ENCODE assay signal across 19 cellular contexts in the genomic region with DNA sequence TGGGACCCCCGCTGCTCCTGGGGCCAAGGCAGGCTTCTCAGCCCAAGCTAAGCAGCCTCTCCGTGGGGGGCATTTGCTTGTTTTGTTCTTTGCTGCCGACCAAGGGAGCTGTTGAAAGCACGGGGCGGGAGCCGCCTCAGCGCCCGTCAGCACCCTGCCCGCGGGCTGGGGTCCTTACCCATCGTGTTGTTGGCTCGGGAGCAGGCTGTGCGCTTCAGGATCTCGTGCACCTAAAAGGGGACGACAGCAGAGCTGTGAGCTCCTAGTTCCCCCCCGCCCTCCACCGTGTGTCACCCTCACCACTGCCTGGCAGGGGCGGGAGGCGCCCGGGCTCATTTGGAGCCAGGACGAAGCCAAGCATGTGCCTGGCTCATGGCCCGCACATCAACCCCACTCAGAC.
DNase-seq lines count a peak whose midpoint lies in the region; ATAC-seq and TF ChIP-seq lines count a peak whose summit lies in the region.
"Had no signal": no experiment of that assay in that cellular context is flagged by ENCODE, and none has a peak within 500 bp of the region (broad histone marks: within the 10 kb centered on the region; RNA-seq: fewer than 3 reads in every experiment).

No MANE protein-coding gene starts in this region.

- H3K27ac Mint-ChIP-seq in WTC11, result no peak overlapping the region
- no peak overlapping the region for H3K27ac Mint-ChIP-seq in activated CD4-positive, alpha-beta memory T cell treated with anti-CD3 and anti-CD28 coated beads for 36 hours
- H3K27ac Mint-ChIP-seq: CD4-positive, alpha-beta T cell had no signal

- dilution Hi-C loops in mammary epithelial cell (cut with HindIII; ENCODE audit: low sequenced_read_pairs), result no loop called here

- no peak overlapping the region for H3K9ac ChIP-seq in mammary epithelial cell (ENCODE audit: insufficient read depth, low read length)

- H3K27me3 ChIP-seq in breast epithelium, result no peaks in the 10 kb centered on the region
- H3K27me3 ChIP-seq in mammary epithelial cell (ENCODE audit: insufficient read depth, low read length), result no peaks in the 10 kb centered on the region
- H3K27me3 ChIP-seq in aorta (ENCODE audit: control insufficient read depth in 1 of 2, insufficient read depth in 2 of 2, low read length in 1 of 2), result no peaks in the 10 kb centered on the region
- peaks cover 0 to 6% of the 10 kb centered on the region in 2 donors for H3K27me3 ChIP-seq in left lung

- peaks cover 26% of the 10 kb centered on the region for H3K9me3 Mint-ChIP-seq in WTC11
- peaks cover 11% of the 10 kb centered on the region for H3K9me3 Mint-ChIP-seq in activated CD4-positive, alpha-beta memory T cell treated with anti-CD3 and anti-CD28 coated beads for 36 hours

- CTCF ChIA-PET in mammary epithelial cell (lab: Charles Lee; ENCODE audit: low non-redundant PET), result no interaction called here
- CTCF ChIA-PET in WTC11 (lab: Charles Lee), result interaction anchor here (1.2 to 1.6 kb wide), 2 partner anchors 83 to 212 kb away, joined by 3 to 4 read pairs; no protein-coding TSS in a partner anchor
- CTCF ChIA-PET in activated CD4-positive, alpha-beta memory T cell treated with anti-CD3 and anti-CD28 coated beads for 36 hours (lab: Charles Lee), result no interaction called here

- in situ Hi-C loops in mammary epithelial cell (cut with MboI; ENCODE audit: low sequenced_read_pairs in 2 of 2), result no loop called here

- H3K4me1 Mint-ChIP-seq in WTC11, result peaks cover 26% of the 10 kb centered on the region
- no peaks in the 10 kb centered on the region for H3K4me1 Mint-ChIP-seq in activated CD4-positive, alpha-beta memory T cell treated with anti-CD3 and anti-CD28 coated beads for 36 hours (ENCODE audit: low read depth)

- DNase-seq in breast epithelium (ENCODE audit: low spot score in 2 of 2), result no peak
- no peak for DNase-seq in mammary epithelial cell
- peak; percentile 56 for DNase-seq in WTC11 (ENCODE audit: low spot score)
- DNase-seq in left lobe of liver (ENCODE audit: low spot score), result no peak
- no peak for DNase-seq in aorta
- DNase-seq in activated CD4-positive, alpha-beta memory T cell treated with anti-CD3 and anti-CD28 coated beads for 36 hours, result no peak
- no peak for DNase-seq in glomerular visceral epithelial cell (ENCODE audit: extremely low spot score)
- no peak for DNase-seq in left lung
- DNase-seq: CD4-positive, alpha-beta T cell; MM.1S; NCI-H1092; NCI-H146; NCI-H2029 treated with DMSO at 0.1 percent for 48 hours; NCI-H2171 treated with DMSO at 0.1 percent for 48 hours; NCI-H446; NCI-H526 treated with DMSO at 0.1 percent for 48 hours; NK-92 treated with Interleukin-12 subunit alpha and Interleukin-12 subunit beta, amount 100 ng/mL, for 24 hours had no signal

- H3K4me2 ChIP-seq in mammary epithelial cell (ENCODE audit: insufficient read depth, low read depth, low read length), result no peak overlapping the region

- H3K9me3 ChIP-seq in breast epithelium (peaks cover 6 to 14% of the 10 kb centered on the region in 2 donors), mammary epithelial cell (replicated peaks; ENCODE audit: insufficient read depth, low read length) (peaks cover 9% of the 10 kb centered on the region), aorta (ENCODE audit: control insufficient read depth, low read length) (peaks cover 4% of the 10 kb centered on the region), left lung (peaks cover 0 to 14% of the 10 kb centered on the region in 2 donors)

- ATAC-seq in WTC11, result peak; percentile 46; the same call in 1 of the 2 replicates
- peak; percentile 10 for ATAC-seq in left lobe of liver
- ATAC-seq in aorta (ENCODE audit: low FRiP score), result peak; percentile 33
- no peak for ATAC-seq in left lung
- ATAC-seq: HCT116, Right ventricle myocardium inferior had no signal

- no peaks in the 10 kb centered on the region for H3K4me1 ChIP-seq in breast epithelium
- no peaks in the 10 kb centered on the region for H3K4me1 ChIP-seq in mammary epithelial cell (ENCODE audit: insufficient read depth, low read length)
- no peaks in the 10 kb centered on the region for H3K4me1 ChIP-seq in aorta (ENCODE audit: control insufficient read depth in 1 of 2, insufficient read depth in 2 of 2, low read length in 2 of 2)
- no peaks in the 10 kb centered on the region for H3K4me1 ChIP-seq in left lung

- H3K4me3 ChIP-seq in breast epithelium, result peak overlapping the region in 2 of 3 donors; percentile 34 to 47
- H3K4me3 ChIP-seq in mammary epithelial cell (replicated peaks in 1 of 3; ENCODE audit: insufficient read depth in 1 of 3, low read depth in 2 of 3, low read length in 3 of 3), result no peak overlapping the region
- no peak overlapping the region for H3K4me3 ChIP-seq in aorta (ENCODE audit: low read length in 2 of 2)
- no peak overlapping the region for H3K4me3 ChIP-seq in left lung

- WGBS in mammary epithelial cell (ENCODE audit: low coverage, missing lambda C conversion rate), result 70% methylated on average over 3 of the region's 22 CpGs
- 44% methylated on average over 22 of the region's 22 CpGs for WGBS in aorta, 2 donors

- H3K4me3 Mint-ChIP-seq in WTC11, result no peak overlapping the region
- H3K4me3 Mint-ChIP-seq in activated CD4-positive, alpha-beta memory T cell treated with anti-CD3 and anti-CD28 coated beads for 36 hours, result no peak overlapping the region
- H3K4me3 Mint-ChIP-seq: CD4-positive, alpha-beta T cell had no signal

- TF ChIP-seq CTCF in breast epithelium (IDR thresholded peaks at IDR 0.05) (no peak), mammary epithelial cell (conservative IDR thresholded peaks at IDR 0.05 in 1 of 2, IDR thresholded peaks at IDR 0.05 in 1 of 2; ENCODE audit: extremely low read depth in 1 of 2, insufficient read depth in 1 of 2, low read depth in 1 of 2, low read length in 2 of 2) (no peak), WTC11 (IDR thresholded peaks at IDR 0.05) (no peak), left lung (IDR thresholded peaks at IDR 0.05) (no peak)

- H4K20me1 ChIP-seq in mammary epithelial cell (ENCODE audit: insufficient read depth, low read length), result no peaks in the 10 kb centered on the region

- no peak for TF ChIP-seq POLR2A in breast epithelium (IDR thresholded peaks at IDR 0.05)

- H3K27ac ChIP-seq in breast epithelium (no peak overlapping the region), mammary epithelial cell (ENCODE audit: insufficient read depth, low read depth, low read length) (no peak overlapping the region), aorta (ENCODE audit: low read depth in 1 of 2, low read length in 2 of 2) (no peak overlapping the region), left lung (no peak overlapping the region)

- intact Hi-C loops in breast epithelium (cut with DNase I; ENCODE audit: low total_unique reads) (no loop called here), mammary epithelial cell (cut with micrococcal nuclease) (no loop called here), aorta (cut with DNase I) (no loop called here), left lung (cut with DNase I) (no loop called here)
- intact Hi-C loops in activated CD4-positive, alpha-beta memory T cell treated with anti-CD3 and anti-CD28 coated beads for 36 hours (cut with micrococcal nuclease), result no loop called here

- no peak overlapping the region for H2AFZ ChIP-seq in mammary epithelial cell (ENCODE audit: low read depth, low read length)

- POLR2A ChIA-PET in WTC11 (lab: Charles Lee), result no interaction called here
- POLR2A ChIA-PET in activated CD4-positive, alpha-beta memory T cell treated with anti-CD3 and anti-CD28 coated beads for 36 hours (lab: Charles Lee), result no interaction called here

- peaks cover 23% of the 10 kb centered on the region for H3K36me3 Mint-ChIP-seq in WTC11
- H3K36me3 Mint-ChIP-seq in activated CD4-positive, alpha-beta memory T cell treated with anti-CD3 and anti-CD28 coated beads for 36 hours, result no peaks in the 10 kb centered on the region

- no peaks in the 10 kb centered on the region for H3K79me2 ChIP-seq in mammary epithelial cell (ENCODE audit: insufficient read depth, low read length)

- no peaks in the 10 kb centered on the region for H3K36me3 ChIP-seq in breast epithelium
- H3K36me3 ChIP-seq in mammary epithelial cell (ENCODE audit: insufficient read depth, low read length), result no peaks in the 10 kb centered on the region
- no peaks in the 10 kb centered on the region for H3K36me3 ChIP-seq in aorta (ENCODE audit: control insufficient read depth in 1 of 2, insufficient read depth in 2 of 2, low read length in 1 of 2)
- no peaks in the 10 kb centered on the region for H3K36me3 ChIP-seq in left lung

- H3K27me3 Mint-ChIP-seq in WTC11 (ENCODE audit: low read depth), result peaks cover 6% of the 10 kb centered on the region; the same call in 1 of the 2 replicates
- H3K27me3 Mint-ChIP-seq in activated CD4-positive, alpha-beta memory T cell treated with anti-CD3 and anti-CD28 coated beads for 36 hours, result peaks cover 4% of the 10 kb centered on the region

- no TSS peak for BruUV-seq in mammary epithelial cell (replicated peaks; lab: Mats Ljungman, UMichigan)

TF ChIP-seq in WTC11, 78 proteins besides CTCF, POLR2A, EP300 and RAD21 (continues in another document):
- TF ChIP-seq, protein P1, sequence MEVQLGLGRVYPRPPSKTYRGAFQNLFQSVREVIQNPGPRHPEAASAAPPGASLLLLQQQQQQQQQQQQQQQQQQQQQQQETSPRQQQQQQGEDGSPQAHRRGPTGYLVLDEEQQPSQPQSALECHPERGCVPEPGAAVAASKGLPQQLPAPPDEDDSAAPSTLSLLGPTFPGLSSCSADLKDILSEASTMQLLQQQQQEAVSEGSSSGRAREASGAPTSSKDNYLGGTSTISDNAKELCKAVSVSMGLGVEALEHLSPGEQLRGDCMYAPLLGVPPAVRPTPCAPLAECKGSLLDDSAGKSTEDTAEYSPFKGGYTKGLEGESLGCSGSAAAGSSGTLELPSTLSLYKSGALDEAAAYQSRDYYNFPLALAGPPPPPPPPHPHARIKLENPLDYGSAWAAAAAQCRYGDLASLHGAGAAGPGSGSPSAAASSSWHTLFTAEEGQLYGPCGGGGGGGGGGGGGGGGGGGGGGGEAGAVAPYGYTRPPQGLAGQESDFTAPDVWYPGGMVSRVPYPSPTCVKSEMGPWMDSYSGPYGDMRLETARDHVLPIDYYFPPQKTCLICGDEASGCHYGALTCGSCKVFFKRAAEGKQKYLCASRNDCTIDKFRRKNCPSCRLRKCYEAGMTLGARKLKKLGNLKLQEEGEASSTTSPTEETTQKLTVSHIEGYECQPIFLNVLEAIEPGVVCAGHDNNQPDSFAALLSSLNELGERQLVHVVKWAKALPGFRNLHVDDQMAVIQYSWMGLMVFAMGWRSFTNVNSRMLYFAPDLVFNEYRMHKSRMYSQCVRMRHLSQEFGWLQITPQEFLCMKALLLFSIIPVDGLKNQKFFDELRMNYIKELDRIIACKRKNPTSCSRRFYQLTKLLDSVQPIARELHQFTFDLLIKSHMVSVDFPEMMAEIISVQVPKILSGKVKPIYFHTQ (CRISPR knock-in tag; IDR thresholded peaks at IDR 0.05), result no peak

Comparison
In these comparisons a context has a peak if more than half of its experiments do, and no peak if none do; other contexts are left out.
1. H3K4me3 ChIP-seq: peak in breast epithelium (2 of 3); none in mammary epithelial cell (0 of 3), aorta (0 of 2) and left lung (0 of 2).